8 cellular contexts compared by ENCODE assay signal in genomic region chr22:39292561-39293074, GRCh38. TPM values are rescaled to one million over a fixed set of nuclear protein-coding genes. Genes with fewer than 3 reads are reported as not detected.
DNase-seq lines count a peak whose midpoint lies in the region; ATAC-seq and TF ChIP-seq lines count a peak whose summit lies in the region.

No MANE protein-coding gene starts in this region.

- H3K9me3 ChIP-seq in colonic mucosa (no peaks in the 10 kb centered on the region), left lung (no peaks in the 10 kb centered on the region)

- H3K4me3 Mint-ChIP-seq in activated T-helper 2 cell treated with anti-CD3 and anti-CD28 coated beads, Interferon-gamma antibody, Interleukin-2, Interleukin-4, amounts not matched to agents 10 μg/mL and 5 μg/mL and 100 μg/mL, durations not matched to agents 14 hours and 24 hours and 36 hours (ENCODE audit: low read depth), result no peak overlapping the region

- no peak overlapping the region for H3K27ac Mint-ChIP-seq in activated T-helper 2 cell treated with anti-CD3 and anti-CD28 coated beads, Interferon-gamma antibody, Interleukin-2, Interleukin-4, amounts not matched to agents 10 μg/mL and 5 μg/mL and 100 μg/mL, durations not matched to agents 14 hours and 24 hours and 36 hours

- ATAC-seq in left lung (peak; percentile 93), GM19467 (IDR thresholded peaks at IDR 0.05; ENCODE audit: unreplicated experiment) (no peak)

- no peaks in the 10 kb centered on the region for H3K36me3 Mint-ChIP-seq in activated T-helper 2 cell treated with anti-CD3 and anti-CD28 coated beads, Interferon-gamma antibody, Interleukin-2, Interleukin-4, amounts not matched to agents 10 μg/mL and 5 μg/mL and 100 μg/mL, durations not matched to agents 14 hours and 24 hours and 36 hours (ENCODE audit: low read depth)

- H3K36me3 ChIP-seq in colonic mucosa (no peaks in the 10 kb centered on the region), left lung (no peaks in the 10 kb centered on the region)

- no peaks in the 10 kb centered on the region for H3K9me3 Mint-ChIP-seq in activated T-helper 2 cell treated with anti-CD3 and anti-CD28 coated beads, Interferon-gamma antibody, Interleukin-2, Interleukin-4, amounts not matched to agents 10 μg/mL and 5 μg/mL and 100 μg/mL, durations not matched to agents 14 hours and 24 hours and 36 hours

- H3K27me3 Mint-ChIP-seq in activated T-helper 2 cell treated with anti-CD3 and anti-CD28 coated beads, Interferon-gamma antibody, Interleukin-2, Interleukin-4, amounts not matched to agents 10 μg/mL and 5 μg/mL and 100 μg/mL, durations not matched to agents 14 hours and 24 hours and 36 hours (ENCODE audit: low read depth), result no peaks in the 10 kb centered on the region

- H3K27me3 ChIP-seq in colonic mucosa, result no peaks in the 10 kb centered on the region
- peaks cover 0 to 10% of the 10 kb centered on the region in 2 donors for H3K27me3 ChIP-seq in left lung

- H3K4me1 ChIP-seq in colonic mucosa, result peaks cover 6% of the 10 kb centered on the region
- H3K4me1 ChIP-seq in left lung, result peaks cover 18 to 54% of the 10 kb centered on the region in 2 donors

- DNase-seq in ELR (ENCODE audit: low read depth) (peak; percentile 90), NCI-H460 (ENCODE audit: extremely low read depth, low read depth) (peak; percentile 72), colonic mucosa (peak; percentile 90), left lung (peak; percentile 95), substantia nigra (lab: John Stamatoyannopoulos, UW) (peak in 36 of 49 donors; percentile 13 to 79 (median 40)), SK-N-DZ (ENCODE audit: low spot score) (no peak)
- no peak for DNase-seq in activated T-helper 2 cell treated with anti-CD3 and anti-CD28 coated beads, Interferon-gamma antibody, Interleukin-2, Interleukin-4, amounts not matched to agents 10 μg/mL and 5 μg/mL and 100 μg/mL, durations not matched to agents 14 hours and 24 hours and 36 hours (ENCODE audit: low spot score)

- no peaks in the 10 kb centered on the region for H3K4me1 Mint-ChIP-seq in activated T-helper 2 cell treated with anti-CD3 and anti-CD28 coated beads, Interferon-gamma antibody, Interleukin-2, Interleukin-4, amounts not matched to agents 10 μg/mL and 5 μg/mL and 100 μg/mL, durations not matched to agents 14 hours and 24 hours and 36 hours (ENCODE audit: low read depth)

- peak overlapping the region; percentile 30 for H3K27ac ChIP-seq in colonic mucosa
- peak overlapping the region; percentile 61 to 77 for H3K27ac ChIP-seq in left lung
- peak overlapping the region; percentile 59 for H3K27ac ChIP-seq in substantia nigra (ENCODE audit: low read depth, low read length, poor library complexity, severe bottlenecking)

- no peak for TF ChIP-seq CTCF in colonic mucosa (IDR thresholded peaks at IDR 0.05)
- no peak for TF ChIP-seq CTCF in left lung (IDR thresholded peaks at IDR 0.05)

- intact Hi-C loops in colonic mucosa (cut with DNase I), result no loop called here
- intact Hi-C loops in left lung (cut with DNase I), result no loop called here
- intact Hi-C loops in activated T-helper 2 cell treated with anti-CD3 and anti-CD28 coated beads, Interferon-gamma antibody, Interleukin-2, Interleukin-4, amounts not matched to agents 10 μg/mL and 5 μg/mL and 100 μg/mL, durations not matched to agents 14 hours and 24 hours and 36 hours (cut with micrococcal nuclease), result no loop called here

- peak overlapping the region in 1 of 2 donors; percentile 23 for H3K9ac ChIP-seq in colonic mucosa (ENCODE audit: low read depth in 2 of 2, low read length in 2 of 2)

- H3K4me3 ChIP-seq in colonic mucosa (no peak overlapping the region), left lung (no peak overlapping the region)

RNA-seq across cellular contexts. Expression of gene RPL3, which starts 26.8 kb away (rescaled TPM):
- total RNA-seq in NCI-H460 (2014; rRNA removed; shearing (Covaris generic)), result 1,994 and 2,502 TPM in 2 replicates
- 1,765 and 1,766 TPM in 2 replicates for polyA plus RNA-seq in NCI-H460 (2014; cell fraction: nucleus; rRNA removed)
- 1,000 to 10,000 TPM; 1,796 to 1,829 TPM for total RNA-seq in colonic mucosa
- 1,000 to 10,000 TPM; 1,506 to 1,575 TPM for total RNA-seq in left lung
- 2,214 and 2,255 TPM in 2 replicates for total RNA-seq in activated T-helper 2 cell treated with anti-CD3 and anti-CD28 coated beads, Interferon-gamma antibody, Interleukin-2, Interleukin-4, amounts not matched to agents 10 μg/mL and 5 μg/mL and 100 μg/mL, durations not matched to agents 14 hours and 24 hours and 36 hours
- polyA plus RNA-seq in SK-N-DZ (2014; cell fraction: cytosol; rRNA removed), result 2,027 and 2,185 TPM in 2 replicates
- polyA plus RNA-seq in SK-N-DZ (2014; cell fraction: nucleus; rRNA removed), result 1,397 and 1,558 TPM in 2 replicates

RNA-seq across cellular contexts. Expression of gene PDGFB, which starts 47.8 kb away (rescaled TPM):
- not detected in 2 replicates for total RNA-seq in NCI-H460 (2014; rRNA removed; shearing (Covaris generic))
- not detected in 2 replicates for polyA plus RNA-seq in NCI-H460 (2014; cell fraction: nucleus; rRNA removed)
- total RNA-seq in colonic mucosa (1 to 10 TPM; 1.9 to 5.6 TPM), left lung (10 to 100 TPM; 21.9 to 28.2 TPM)
- 3.3 and 4.2 TPM in 2 replicates for total RNA-seq in activated T-helper 2 cell treated with anti-CD3 and anti-CD28 coated beads, Interferon-gamma antibody, Interleukin-2, Interleukin-4, amounts not matched to agents 10 μg/mL and 5 μg/mL and 100 μg/mL, durations not matched to agents 14 hours and 24 hours and 36 hours
- 0.20 and 0.42 TPM in 2 replicates for polyA plus RNA-seq in SK-N-DZ (2014; cell fraction: cytosol; rRNA removed)
- polyA plus RNA-seq in SK-N-DZ (2014; cell fraction: nucleus; rRNA removed), result 0.28 and 0.76 TPM in 2 replicates

RNA-seq across cellular contexts. Expression of gene SYNGR1, which starts 57.2 kb away (rescaled TPM):
- 3.1 and 7.0 TPM in 2 replicates for total RNA-seq in NCI-H460 (2014; rRNA removed; shearing (Covaris generic))
- polyA plus RNA-seq in NCI-H460 (2014; cell fraction: nucleus; rRNA removed), result 6.5 and 16.3 TPM in 2 replicates
- total RNA-seq in colonic mucosa (1 to 10 TPM; 1.8 to 4.3 TPM), left lung (1 to 10 TPM; 5.5 to 7.2 TPM)
- not detected in 2 replicates for total RNA-seq in activated T-helper 2 cell treated with anti-CD3 and anti-CD28 coated beads, Interferon-gamma antibody, Interleukin-2, Interleukin-4, amounts not matched to agents 10 μg/mL and 5 μg/mL and 100 μg/mL, durations not matched to agents 14 hours and 24 hours and 36 hours
- 21.5 and 24.3 TPM in 2 replicates for polyA plus RNA-seq in SK-N-DZ (2014; cell fraction: cytosol; rRNA removed)
- polyA plus RNA-seq in SK-N-DZ (2014; cell fraction: nucleus; rRNA removed), result 43.1 and 61.9 TPM in 2 replicates

Comparison
In these comparisons a context has a peak if more than half of its experiments do, and no peak if none do; other contexts are left out.
1. DNase-seq: peak in ELR (single experiment), NCI-H460 (single experiment), colonic mucosa (single experiment), left lung (2 of 2) and substantia nigra (36 of 49); none in activated T-helper 2 cell treated with anti-CD3 and anti-CD28 coated beads, Interferon-gamma antibody, Interleukin-2, Interleukin-4, amounts not matched to agents 10 μg/mL and 5 μg/mL and 100 μg/mL, durations not matched to agents 14 hours and 24 hours and 36 hours (single experiment) and SK-N-DZ (single experiment).
2. Peak in every context shown above with its lines, with median percentiles within 50 percentile points of each other: H3K27ac ChIP-seq.